Comparison of ENCODE assay signal across 8 cellular contexts in the genomic region with DNA sequence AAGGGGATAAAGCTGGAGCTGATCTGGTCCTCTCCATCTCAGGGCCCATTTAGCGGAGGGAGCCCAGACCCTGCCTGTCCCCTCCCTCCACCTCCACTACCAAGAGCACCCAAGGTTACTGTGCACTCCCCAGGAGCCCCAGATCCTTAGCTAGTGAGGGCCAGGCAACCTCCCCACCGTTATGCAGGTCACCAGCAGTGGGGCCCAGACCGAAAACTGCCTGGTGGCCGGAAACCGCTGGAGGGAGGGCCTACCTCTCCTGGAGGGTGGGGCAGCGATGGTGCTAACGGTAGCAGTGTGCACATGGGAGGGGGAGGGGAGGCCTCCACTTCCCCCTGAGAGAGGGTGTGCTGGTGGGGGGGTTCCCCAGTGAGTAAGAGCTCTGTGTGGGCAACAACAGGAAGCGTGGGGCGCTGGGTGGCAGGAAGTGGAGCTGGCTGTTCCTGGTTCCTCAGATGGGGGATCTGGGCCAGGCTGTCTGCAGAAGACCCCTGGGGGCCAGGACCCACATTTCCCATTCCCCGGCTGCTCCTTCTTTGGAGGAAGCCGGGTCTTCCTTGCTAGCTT. TPM values are rescaled to one million over a fixed set of nuclear protein-coding genes. Genes with fewer than 3 reads are reported as not detected.
DNase-seq lines count a peak whose midpoint lies in the region; ATAC-seq and TF ChIP-seq lines count a peak whose summit lies in the region.

No MANE protein-coding gene starts in this region.

- no peaks in the 10 kb centered on the region for H3K36me3 Mint-ChIP-seq in GM23338 (ENCODE audit: low read depth)

- H3K27me3 Mint-ChIP-seq in GM23338 (ENCODE audit: insufficient read depth, low read depth, poor library complexity): peaks cover 31% of the 10 kb centered on the region

- H3F3A ChIP-seq in GM23338 (replicated peaks; ENCODE audit: low read depth): 0 out of 2 replicates have a peak, but pooled peaks cover 2% of the 10 kb centered on the region

- H3K27ac ChIP-seq in Panc1 (ENCODE audit: low read length) (peak overlapping the region; percentile 96), GM23338 (ENCODE audit: low read depth) (no peak overlapping the region)

- H3K4me3 ChIP-seq in Panc1 (ENCODE audit: low read depth in 2 of 2, low read length in 2 of 2): no peak overlapping the region
- H3K4me3 ChIP-seq in GM23338: no peak overlapping the region

- H3K4me3 Mint-ChIP-seq in GM23338: no peak overlapping the region

- peak; percentile 89 for DNase-seq in GM10248 (ENCODE audit: extremely low spot score)
- DNase-seq in Panc1 (ENCODE audit: low read depth, low spot score): no peak
- DNase-seq in activated T-helper 9 cell treated with anti-CD3 and anti-CD28 coated beads, Interleukin-2, amount 50 U/mL, for 16 hours (ENCODE audit: low read depth): peak; percentile 93
- DNase-seq in hypothalamus (lab: John Stamatoyannopoulos, UW): peak in 31 of 51 donors; percentile 5 to 58 (median 37)
- DNase-seq in stimulated activated CD4-positive, alpha-beta T cell treated with anti-CD3 and anti-CD28 coated beads, TNF-alpha, amount 100 ng/mL, for 1 hour (ENCODE audit: low read depth in 3 of 3, low spot score in 1 of 3): peak; percentile 87 to 94 (median 91)
- no peak for DNase-seq in GM23338 (ENCODE audit: low spot score)
- no peak for DNase-seq in NCI-H2107 treated with DMSO at 0.1 percent for 48 hours (lab: John Stamatoyannopoulos, UW; ENCODE audit: unreplicated experiment)

- peak; percentile 45 for ATAC-seq in HG02759 (IDR thresholded peaks at IDR 0.05; ENCODE audit: unreplicated experiment)
- ATAC-seq in Panc1: peak; percentile 29
- ATAC-seq in GM23338: no peak

- intact Hi-C loops in Panc1 (cut with micrococcal nuclease; ENCODE audit: unreplicated experiment): no loop called here

- H3K79me2 ChIP-seq in GM23338 (replicated peaks; ENCODE audit: insufficient read depth): no peaks in the 10 kb centered on the region

- no peaks in the 10 kb centered on the region for H3K27me3 ChIP-seq in Panc1 (ENCODE audit: control insufficient read depth, insufficient read depth, low read length)
- H3K27me3 ChIP-seq in GM23338 (ENCODE audit: insufficient read depth): peaks cover 25% of the 10 kb centered on the region

- H3K4me1 Mint-ChIP-seq in GM23338: peaks cover 51% of the 10 kb centered on the region

- no peak overlapping the region for H2AFZ ChIP-seq in GM23338

- no peaks in the 10 kb centered on the region; the same call in 2 of the 3 replicates for H3K9me3 Mint-ChIP-seq in GM23338

- H3K36me3 ChIP-seq in Panc1 (ENCODE audit: control insufficient read depth, insufficient read depth, low read length): no peaks in the 10 kb centered on the region
- H3K36me3 ChIP-seq in GM23338 (ENCODE audit: insufficient read depth): no peaks in the 10 kb centered on the region

- H3K4me1 ChIP-seq in Panc1 (ENCODE audit: control insufficient read depth, insufficient read depth, low read length): peaks cover 71% of the 10 kb centered on the region
- peaks cover 30% of the 10 kb centered on the region for H3K4me1 ChIP-seq in GM23338 (ENCODE audit: insufficient read depth)

- H3K9me3 ChIP-seq in Panc1 (ENCODE audit: control insufficient read depth, insufficient read depth, low read depth, low read length): no peaks in the 10 kb centered on the region

- H3K9me2 ChIP-seq in GM23338 (ENCODE audit: insufficient read depth): no peaks in the 10 kb centered on the region

- no peak overlapping the region for H3K27ac Mint-ChIP-seq in GM23338

- no peaks in the 10 kb centered on the region for H4K20me1 ChIP-seq in GM23338 (replicated peaks; ENCODE audit: insufficient read depth)

- in situ Hi-C loops in Panc1 (cut with HindIII; ENCODE audit: low pct_unique_long_range_greater_than_20kb, low sequenced_read_pairs): no loop called here

- POLR2A ChIA-PET in GM10248 (lab: Yijun Ruan, JAX): interaction anchor here (0.6 to 1.5 kb wide), 2 partner anchors 74 to 77 kb away, joined by 3 to 13 read pairs; partner anchors contain the start of gene HEXIM1
- POLR2A ChIA-PET in Panc1 (lab: Charles Lee): interaction anchor here (0.7 kb wide), 2 partner anchors 8 to 78 kb away, joined by 3 read pairs; partner anchors contain the start of gene HEXIM1

- CTCF ChIA-PET in GM10248 (lab: Yijun Ruan, JAX) (interaction anchor here (1.2 to 6.0 kb wide), 8 partner anchors 10 to 90 kb away, joined by 3 to 56 read pairs (median 5); partner anchors contain the start of gene ACBD4), Panc1 (lab: Charles Lee) (interaction anchor here (0.6 to 1.3 kb wide), 2 partner anchors 10 to 194 kb away, joined by 4 to 5 read pairs; no protein-coding TSS in a partner anchor)

- BruUV-seq in Panc1 (replicated peaks; lab: Mats Ljungman, UMichigan): no TSS peak

- no peak for TF ChIP-seq CTCF in GM10248 (IDR thresholded peaks at IDR 0.05; ENCODE audit: control extremely low read depth, extremely low read depth, low read depth, missing control alignments)
- TF ChIP-seq CTCF in Panc1 (IDR thresholded peaks at IDR 0.05): no peak
- no peak for TF ChIP-seq CTCF in GM23338 (conservative IDR thresholded peaks at IDR 0.05; ENCODE audit: low read depth in 2 of 2)

- no peak overlapping the region for H3K4me2 ChIP-seq in GM23338

TF ChIP-seq in GM23338, 12 proteins besides CTCF, POLR2A, EP300 and RAD21 (continues in another document):
- no peak for TF ChIP-seq ZNF462 (CRISPR knock-in tag; IDR thresholded peaks at IDR 0.05)

RNA-seq across cellular contexts. Expression of gene FMNL1, which starts 4.4 kb away (rescaled TPM):
- total RNA-seq in Panc1 (2021; ENCODE audit: unreplicated experiment): 20.0 TPM
- polyA plus RNA-seq in Panc1 (2012; ENCODE audit: insufficient read length): 23.8 TPM
- 9.3 and 23.1 TPM in 2 replicates for total RNA-seq in GM23338 (2014; rRNA removed; shearing (Covaris generic))
- polyA plus RNA-seq in GM23338 (2016; fragmentation: Nextera tagmentation; extraction: Ambion mirVana): 5.6 and 6.6 TPM in 2 replicates

RNA-seq across cellular contexts. Expression of gene SPATA32, which starts 35.8 kb away (rescaled TPM):
- 0.26 TPM for total RNA-seq in Panc1 (2021; ENCODE audit: unreplicated experiment)
- polyA plus RNA-seq in Panc1 (2012; ENCODE audit: insufficient read length): 0.17 TPM
- total RNA-seq in GM23338 (2014; rRNA removed; shearing (Covaris generic)): not detected in 2 replicates
- 0.23 TPM in 1 of 2 replicates, not detected in the other for polyA plus RNA-seq in GM23338 (2016; fragmentation: Nextera tagmentation; extraction: Ambion mirVana)

Comparison
In these comparisons a context has a peak if more than half of its experiments do, and no peak if none do; other contexts are left out.
1. DNase-seq: peak in GM10248 (single experiment), activated T-helper 9 cell treated with anti-CD3 and anti-CD28 coated beads, Interleukin-2, amount 50 U/mL, for 16 hours (single experiment), hypothalamus (31 of 51) and stimulated activated CD4-positive, alpha-beta T cell treated with anti-CD3 and anti-CD28 coated beads, TNF-alpha, amount 100 ng/mL, for 1 hour (3 of 3); none in Panc1 (single experiment), GM23338 (single experiment) and NCI-H2107 treated with DMSO at 0.1 percent for 48 hours (single experiment).